8 cellular contexts compared by ENCODE assay signal in genomic region chr6:122726649-122727048, GRCh38. TPM values are rescaled to one million over a fixed set of nuclear protein-coding genes. Genes with fewer than 3 reads are reported as not detected.
DNase-seq lines count a peak whose midpoint lies in the region; ATAC-seq and TF ChIP-seq lines count a peak whose summit lies in the region.

No MANE protein-coding gene starts in this region.

- TF ChIP-seq CTCF in GM12865 (IDR thresholded peaks at IDR 0.05; ENCODE audit: insufficient read depth, low read depth, low read length, missing control alignments) (peak; percentile 40), IMR-90 (conservative IDR thresholded peaks at IDR 0.05; ENCODE audit: low read depth, low read length) (peak; percentile 61), upper lobe of left lung (IDR thresholded peaks at IDR 0.05) (peak in 2 of 6 experiments; percentile 8 to 13)

- H2AK9ac ChIP-seq in IMR-90 (replicated peaks; ENCODE audit: low read depth, low read length, poor library complexity) = no peak overlapping the region

- TF ChIP-seq RAD21 in IMR-90 (IDR thresholded peaks at IDR 0.05; ENCODE audit: low read length) = peak; percentile 56

- no CpG with 5 or more reads among the region's 2 CpGs for WGBS in IMR-90 (ENCODE audit: extremely low coverage in 2 of 2, insufficient read length in 1 of 2), 2 experiments
- WGBS in upper lobe of left lung, 2 donors = 38 to 48% methylated on average over 2 of the region's 2 CpGs

- no peak overlapping the region for H2BK15ac ChIP-seq in IMR-90 (ENCODE audit: low read depth, low read length)

- no peak for TF ChIP-seq POLR2A in IMR-90 (IDR thresholded peaks at IDR 0.05; ENCODE audit: low read depth, low read length)
- TF ChIP-seq POLR2A in upper lobe of left lung (IDR thresholded peaks at IDR 0.05) = no peak

- H4K5ac ChIP-seq in IMR-90 (ENCODE audit: low read depth, low read length) = no peak overlapping the region

- CTCF ChIA-PET in IMR-90 (lab: Yijun Ruan, JAX) = interaction anchor here (0.6 to 1.5 kb wide), 5 partner anchors 13 to 1418 kb away, joined by 3 to 4 read pairs (median 3); no protein-coding TSS in a partner anchor

- H4K8ac ChIP-seq in IMR-90 (ENCODE audit: low read depth in 2 of 2, low read length in 2 of 2) = no peak overlapping the region

- no peak overlapping the region for H2BK5ac ChIP-seq in IMR-90 (ENCODE audit: low read depth, low read length, poor library complexity, severe bottlenecking)

- H3K23ac ChIP-seq in IMR-90 (ENCODE audit: low read depth, low read length) = no peak overlapping the region

- no peak for TF ChIP-seq EP300 in upper lobe of left lung (IDR thresholded peaks at IDR 0.05)

- H2AFZ ChIP-seq in IMR-90 (replicated peaks; ENCODE audit: low read length, poor library complexity) = peak overlapping the region; percentile 73

- H3K56ac ChIP-seq in IMR-90 (ENCODE audit: extremely low read depth, insufficient read depth, low read length) = no peak overlapping the region

- no peaks in the 10 kb centered on the region for H3K4me1 ChIP-seq in IMR-90 (ENCODE audit: control insufficient read depth, insufficient read depth, low read length)
- H3K4me1 ChIP-seq in adipocyte (ENCODE audit: control insufficient read depth, insufficient read depth, low read length) = no peaks in the 10 kb centered on the region
- H3K4me1 ChIP-seq in upper lobe of left lung = no peaks in the 10 kb centered on the region

- H3K4me2 ChIP-seq in IMR-90 (ENCODE audit: low read depth, low read length) = no peak overlapping the region

- in situ Hi-C loops in IMR-90 (cut with MboI; ENCODE audit: low sequenced_read_pairs) = loop anchor here (10.0 kb wide), 2 partner anchors 232 to 588 kb away; no protein-coding TSS in a partner anchor

- no peaks in the 10 kb centered on the region for H4K20me1 ChIP-seq in IMR-90 (ENCODE audit: insufficient read depth, low read length)

- H2BK20ac ChIP-seq in IMR-90 (ENCODE audit: low read depth, low read length) = no peak overlapping the region

- no peak overlapping the region for H2AK5ac ChIP-seq in IMR-90 (ENCODE audit: low read depth, low read length)

- BruUV-seq in IMR-90 (replicated peaks; lab: Mats Ljungman, UMichigan) = no TSS peak

- no peaks in the 10 kb centered on the region for H3K79me1 ChIP-seq in IMR-90 (ENCODE audit: low read depth in 1 of 2, low read length in 2 of 2)

- H3K4ac ChIP-seq in IMR-90 (ENCODE audit: low read depth, low read length) = no peak overlapping the region

- no peak overlapping the region for H3K18ac ChIP-seq in IMR-90 (ENCODE audit: low read depth, low read length)

- intact Hi-C loops in IMR-90 (cut with micrococcal nuclease) = loop anchor here (1.0 to 10.0 kb wide), 3 partner anchors 116 to 342 kb away; partner anchors contain the start of gene PKIB

- POLR2A ChIA-PET in IMR-90 (lab: Charles Lee; ENCODE audit: unreplicated experiment) = no interaction called here

- H3K9me3 ChIP-seq in IMR-90 (ENCODE audit: control insufficient read depth, insufficient read depth, low read length) (no peaks in the 10 kb centered on the region), adipocyte (ENCODE audit: control insufficient read depth, low read length) (no peaks in the 10 kb centered on the region), upper lobe of left lung (no peaks in the 10 kb centered on the region)

- H3K9me1 ChIP-seq in IMR-90 (ENCODE audit: insufficient read depth, low read length) = no peaks in the 10 kb centered on the region

- H4K91ac ChIP-seq in IMR-90 (ENCODE audit: insufficient read depth, low read depth, low read length) = no peak overlapping the region

- no peak overlapping the region for H3K14ac ChIP-seq in IMR-90 (replicated peaks; ENCODE audit: low read depth, low read length)

- peak; percentile 53 for ATAC-seq in IMR-90 (ENCODE audit: low read depth)
- ATAC-seq in upper lobe of left lung (ENCODE audit: low FRiP score in 2 of 2) = no peak
- no peak for ATAC-seq in GM21447 (IDR thresholded peaks at IDR 0.05; ENCODE audit: unreplicated experiment)

- no peak overlapping the region for H3K4me3 ChIP-seq in GM12865 (ENCODE audit: low read depth, low read length)
- H3K4me3 ChIP-seq in IMR-90 (ENCODE audit: insufficient read depth, low read depth, low read length) = no peak overlapping the region
- no peak overlapping the region for H3K4me3 ChIP-seq in adipocyte (ENCODE audit: low read length)
- H3K4me3 ChIP-seq in upper lobe of left lung = no peak overlapping the region

- no peak overlapping the region for H3K27ac ChIP-seq in IMR-90 (ENCODE audit: insufficient read depth, low read length)
- no peak overlapping the region for H3K27ac ChIP-seq in upper lobe of left lung

- H2BK120ac ChIP-seq in IMR-90 (ENCODE audit: low read depth, low read length) = no peak overlapping the region

- DNase-seq in GM12865 (ENCODE audit: low read depth) (no peak), IMR-90 (peak; percentile 37), adipocyte (ENCODE audit: low read depth) (peak; percentile 27), myocyte (ENCODE audit: low read depth) (peak; percentile 31), foreskin melanocyte (no peak), upper lobe of left lung (no peak), dedifferentiated amniotic fluid mesenchymal stem cell (ENCODE audit: extremely low spot score) (no peak)

- H3K9ac ChIP-seq in IMR-90 (ENCODE audit: low read depth, low read length) = no peak overlapping the region
- no peak overlapping the region for H3K9ac ChIP-seq in adipocyte (ENCODE audit: low read length)

- H3K27me3 ChIP-seq in IMR-90 (ENCODE audit: control insufficient read depth, insufficient read depth, low read length) (no peaks in the 10 kb centered on the region), adipocyte (replicated peaks; ENCODE audit: control insufficient read depth, insufficient read depth, low read length) (no peaks in the 10 kb centered on the region), upper lobe of left lung (no peaks in the 10 kb centered on the region)

- dilution Hi-C loops in IMR-90 (cut with HindIII; ENCODE audit: low sequenced_read_pairs, unreplicated experiment) = no loop called here

- no peaks in the 10 kb centered on the region for H3K36me3 ChIP-seq in IMR-90 (ENCODE audit: control insufficient read depth, insufficient read depth, low read length)
- H3K36me3 ChIP-seq in adipocyte (ENCODE audit: control insufficient read depth, insufficient read depth, low read length, severe bottlenecking) = no peaks in the 10 kb centered on the region
- no peaks in the 10 kb centered on the region for H3K36me3 ChIP-seq in upper lobe of left lung

TF ChIP-seq in IMR-90, 13 proteins besides CTCF, POLR2A, EP300 and RAD21:
- no peak for TF ChIP-seq CEBPB (IDR thresholded peaks at IDR 0.05; ENCODE audit: low read depth, low read length)
- no peak for TF ChIP-seq NFE2L2 (IDR thresholded peaks at IDR 0.05; ENCODE audit: low read depth, low read length)
- TF ChIP-seq, protein P1, sequence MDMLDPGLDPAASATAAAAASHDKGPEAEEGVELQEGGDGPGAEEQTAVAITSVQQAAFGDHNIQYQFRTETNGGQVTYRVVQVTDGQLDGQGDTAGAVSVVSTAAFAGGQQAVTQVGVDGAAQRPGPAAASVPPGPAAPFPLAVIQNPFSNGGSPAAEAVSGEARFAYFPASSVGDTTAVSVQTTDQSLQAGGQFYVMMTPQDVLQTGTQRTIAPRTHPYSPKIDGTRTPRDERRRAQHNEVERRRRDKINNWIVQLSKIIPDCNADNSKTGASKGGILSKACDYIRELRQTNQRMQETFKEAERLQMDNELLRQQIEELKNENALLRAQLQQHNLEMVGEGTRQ (IDR thresholded peaks at IDR 0.05; ENCODE audit: low read depth, low read length) = no peak
- peak; percentile 51 for TF ChIP-seq SMC3 (IDR thresholded peaks at IDR 0.05; ENCODE audit: low read depth, low read length)
- no peak for TF ChIP-seq BHLHE40 (IDR thresholded peaks at IDR 0.05; ENCODE audit: low read depth, low read length)
- TF ChIP-seq RCOR1 (IDR thresholded peaks at IDR 0.05; ENCODE audit: insufficient replicate concordance, low read length) = no peak
TF ChIP-seq in IMR-90: peak in this region for 1.

RNA-seq across cellular contexts. Expression of gene FABP7, which starts 52.9 kb away (rescaled TPM):
- total RNA-seq in IMR-90 (2012; rRNA removed) (not detected in 2 replicates), myocyte (not detected in 2 replicates), upper lobe of left lung (not detected)
- polyA plus RNA-seq in IMR-90 (2012; rRNA removed) = not detected in 2 replicates
- not detected in 2 replicates for polyA plus RNA-seq in IMR-90 (2012; cell fraction: cytosol; rRNA removed)
- not detected in 2 replicates for polyA plus RNA-seq in IMR-90 (2012; cell fraction: nucleus; rRNA removed; ENCODE audit: low replicate concordance)
- not detected for polyA plus RNA-seq in myocyte (2012)

Comparison
In these comparisons a context has a peak if more than half of its experiments do, and no peak if none do; other contexts are left out.
1. DNase-seq: peak in IMR-90 (single experiment), adipocyte (single experiment) and myocyte (single experiment); none in GM12865 (single experiment), foreskin melanocyte (single experiment), upper lobe of left lung (0 of 2) and dedifferentiated amniotic fluid mesenchymal stem cell (single experiment).